Comparison of ENCODE assay signal across 8 cellular contexts in the genomic region with DNA sequence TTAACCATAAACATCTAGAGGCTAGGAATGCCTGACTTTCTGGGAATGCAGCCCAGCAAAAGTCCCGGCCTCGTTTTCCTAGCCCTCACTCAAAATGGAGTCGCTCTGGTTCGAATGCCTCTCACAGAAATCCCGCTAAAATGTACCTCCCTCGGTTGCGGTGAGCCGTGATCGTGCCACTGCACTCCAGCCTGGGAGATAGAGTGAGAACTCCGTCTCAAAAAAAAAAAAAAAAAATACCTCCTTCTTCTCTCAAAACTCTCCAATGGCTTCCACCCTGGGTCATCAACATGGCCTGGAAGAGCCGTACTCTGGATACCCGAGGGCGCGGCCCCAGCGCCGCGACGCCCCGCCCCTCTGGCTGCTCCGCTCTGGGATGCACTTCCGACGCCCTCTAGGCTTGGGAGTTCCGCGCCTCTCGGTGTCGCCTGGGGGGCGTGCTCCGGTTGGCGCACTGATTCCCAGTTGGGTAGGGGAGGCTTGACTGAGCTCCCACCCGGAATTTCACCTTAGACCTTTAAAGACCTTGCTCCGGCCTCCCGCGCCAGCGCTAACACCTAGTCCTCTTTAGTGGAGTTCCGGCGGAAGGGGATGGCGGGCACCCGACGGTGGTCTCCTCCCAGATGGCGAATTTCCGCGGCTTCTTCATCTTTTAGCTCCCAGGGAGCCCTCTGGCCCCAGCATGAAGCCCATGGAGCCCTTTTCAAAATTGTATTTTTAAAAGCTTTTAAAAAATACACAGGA. TPM values are rescaled to one million over a fixed set of nuclear protein-coding genes. Genes with fewer than 3 reads are reported as not detected.
A peak's percentile ranks its signal among the peaks of the same experiment; 100 is the strongest.
DNase-seq lines count a peak whose midpoint lies in the region; ATAC-seq and TF ChIP-seq lines count a peak whose summit lies in the region.

No MANE protein-coding gene starts in this region.

- ATAC-seq in HG02610 (IDR thresholded peaks at IDR 0.05; ENCODE audit: unreplicated experiment) (peak; percentile 31), left cardiac atrium (peak; percentile 55 to 68), HG02884 (IDR thresholded peaks at IDR 0.05; ENCODE audit: unreplicated experiment) (no peak)

- H2AFZ ChIP-seq in OCI-LY7 (ENCODE audit: low read length): peak overlapping the region; percentile 97

- H3K9me3 ChIP-seq in CD8-positive, alpha-beta memory T cell (ENCODE audit: low read length): no peaks in the 10 kb centered on the region
- no peaks in the 10 kb centered on the region for H3K9me3 ChIP-seq in OCI-LY7 (ENCODE audit: low read length)

- H3K79me2 ChIP-seq in OCI-LY7 (ENCODE audit: insufficient read depth, low read depth, low read length): no peaks in the 10 kb centered on the region; the same call in 1 of the 2 replicates

- H3K27ac ChIP-seq in CD8-positive, alpha-beta memory T cell (ENCODE audit: low read depth, low read length): no peak overlapping the region
- H3K27ac ChIP-seq in OCI-LY7 (ENCODE audit: low read depth, low read length, poor library complexity, severe bottlenecking): peak overlapping the region; percentile 48

- BruUV-seq in OCI-LY7 (replicated peaks; lab: Mats Ljungman, UMichigan): TSS peak; percentile 72

- no peaks in the 10 kb centered on the region for H3K36me3 ChIP-seq in CD8-positive, alpha-beta memory T cell (ENCODE audit: insufficient read depth, low read length)
- H3K36me3 ChIP-seq in OCI-LY7 (ENCODE audit: insufficient read depth, low read length): peaks cover 23% of the 10 kb centered on the region

- peaks cover 0 to 4% of the 10 kb centered on the region in 2 donors for H3K27me3 Mint-ChIP-seq in CD8-positive, alpha-beta memory T cell
- H3K27me3 Mint-ChIP-seq in activated naive CD4-positive, alpha-beta T cell treated with anti-CD3 and anti-CD28 coated beads for 36 hours (ENCODE audit: low read depth): no peaks in the 10 kb centered on the region

- no peaks in the 10 kb centered on the region for H3K9me3 Mint-ChIP-seq in CD8-positive, alpha-beta memory T cell
- no peaks in the 10 kb centered on the region for H3K9me3 Mint-ChIP-seq in activated naive CD4-positive, alpha-beta T cell treated with anti-CD3 and anti-CD28 coated beads for 36 hours

- DNase-seq in CD8-positive, alpha-beta memory T cell: peak; percentile 28 to 59 (median 41)
- DNase-seq in OCI-LY7 (ENCODE audit: low spot score) (peak; percentile 80), left cardiac atrium (peak; percentile 79), retinal pigment epithelial cell (ENCODE audit: low read depth) (no peak), amniotic stem cell (lab: John Stamatoyannopoulos, UW) (no peak)
- peak; percentile 62 for DNase-seq in activated naive CD4-positive, alpha-beta T cell treated with anti-CD3 and anti-CD28 coated beads for 36 hours

- intact Hi-C loops in OCI-LY7 (cut with micrococcal nuclease; ENCODE audit: unreplicated experiment): loop anchor here (10.0 kb wide), 1 partner anchor 924 kb away; the partner anchor contains the start of gene ZNF184
- intact Hi-C loops in activated naive CD4-positive, alpha-beta T cell treated with anti-CD3 and anti-CD28 coated beads for 36 hours (cut with micrococcal nuclease): loop anchor here (5.0 to 10.0 kb wide), 3 partner anchors 208 to 924 kb away; partner anchors contain the start of gene ZNF184
- intact Hi-C loops in left cardiac atrium (cut with DNase I): no loop called here

- TF ChIP-seq CTCF in OCI-LY7 (conservative IDR thresholded peaks at IDR 0.05; ENCODE audit: low read length) (no peak), retinal pigment epithelial cell (conservative IDR thresholded peaks at IDR 0.05; ENCODE audit: low read depth, low read length) (peak; percentile 15)

- POLR2A ChIA-PET in CD8-positive, alpha-beta memory T cell (lab: Charles Lee): interaction anchor here (1.2 to 2.3 kb wide), 2 partner anchors 12 to 13 kb away, joined by 3 to 7 read pairs; partner anchors contain the start of gene HMGN4
- POLR2A ChIA-PET in OCI-LY7 (lab: Charles Lee): interaction anchor here (0.5 to 3.2 kb wide), 16 partner anchors 9 to 400 kb away, joined by 3 to 18 read pairs (median 3); partner anchors contain the start of gene HMGN4

- H3K4me3 ChIP-seq in CD8-positive, alpha-beta memory T cell (ENCODE audit: low read length): peak overlapping the region; percentile 65
- H3K4me3 ChIP-seq in OCI-LY7 (ENCODE audit: low read depth, low read length, poor library complexity, severe bottlenecking) (peak overlapping the region; percentile 74), retinal pigment epithelial cell (ENCODE audit: low read length) (peak overlapping the region; percentile 72)

- no peaks in the 10 kb centered on the region for H4K20me1 ChIP-seq in OCI-LY7 (ENCODE audit: insufficient read depth, low read length)

- peak overlapping the region in 7 of 8 donors; percentile 41 to 86 (median 64) for H3K27ac Mint-ChIP-seq in CD8-positive, alpha-beta memory T cell
- H3K27ac Mint-ChIP-seq in activated naive CD4-positive, alpha-beta T cell treated with anti-CD3 and anti-CD28 coated beads for 36 hours: peak overlapping the region; percentile 83

- H3K9me2 ChIP-seq in OCI-LY7 (ENCODE audit: insufficient read depth, low read length): no peaks in the 10 kb centered on the region

- peaks cover 10 to 22% (median 20%) of the 10 kb centered on the region in 3 donors for H3K4me1 Mint-ChIP-seq in CD8-positive, alpha-beta memory T cell
- H3K4me1 Mint-ChIP-seq in activated naive CD4-positive, alpha-beta T cell treated with anti-CD3 and anti-CD28 coated beads for 36 hours (ENCODE audit: low read depth): peaks cover 20% of the 10 kb centered on the region

- H3K36me3 Mint-ChIP-seq in CD8-positive, alpha-beta memory T cell: peaks cover 4 to 23% (median 4%) of the 10 kb centered on the region in 3 donors
- peaks cover 13% of the 10 kb centered on the region for H3K36me3 Mint-ChIP-seq in activated naive CD4-positive, alpha-beta T cell treated with anti-CD3 and anti-CD28 coated beads for 36 hours (ENCODE audit: low read depth)

- CTCF ChIA-PET in CD8-positive, alpha-beta memory T cell (lab: Charles Lee): interaction anchor here (0.7 to 2.8 kb wide), 6 partner anchors 11 to 209 kb away, joined by 3 to 11 read pairs (median 4); partner anchors contain the start of gene HMGN4
- CTCF ChIA-PET in OCI-LY7 (lab: Charles Lee; ENCODE audit: unreplicated experiment): no interaction called here
- CTCF ChIA-PET in activated naive CD4-positive, alpha-beta T cell treated with anti-CD3 and anti-CD28 coated beads for 36 hours (lab: Charles Lee): interaction anchor here (0.6 kb wide), 1 partner anchor 30 kb away, joined by 3 read pairs; no protein-coding TSS in a partner anchor

- peak overlapping the region; percentile 82 for H3K4me2 ChIP-seq in OCI-LY7 (ENCODE audit: low read length)

- peaks cover 11% of the 10 kb centered on the region for H3K4me1 ChIP-seq in CD8-positive, alpha-beta memory T cell (ENCODE audit: insufficient read depth, low read length)
- peaks cover 47% of the 10 kb centered on the region for H3K4me1 ChIP-seq in OCI-LY7 (ENCODE audit: insufficient read depth, low read length, poor library complexity, severe bottlenecking)

- H3K27me3 ChIP-seq in CD8-positive, alpha-beta memory T cell (ENCODE audit: insufficient read depth, low read length, poor library complexity, severe bottlenecking): no peaks in the 10 kb centered on the region

- H3K4me3 Mint-ChIP-seq in CD8-positive, alpha-beta memory T cell: peak overlapping the region in 6 of 7 donors; percentile 92 to 97 (median 94)
- H3K4me3 Mint-ChIP-seq in activated naive CD4-positive, alpha-beta T cell treated with anti-CD3 and anti-CD28 coated beads for 36 hours: peak overlapping the region; percentile 89

RNA-seq across cellular contexts. Expression of gene HMGN4, which starts 12.3 kb away (rescaled TPM):
- 10 to 100 TPM; 90.0 to 91.4 TPM for total RNA-seq in CD8-positive, alpha-beta memory T cell
- 166 TPM for polyA plus RNA-seq in CD8-positive, alpha-beta memory T cell
- 113 and 116 TPM in 2 replicates for total RNA-seq in OCI-LY7 (2014; rRNA removed; shearing (Covaris generic))
- 104 and 113 TPM in 2 replicates for total RNA-seq in OCI-LY7 (2022)
- total RNA-seq in activated naive CD4-positive, alpha-beta T cell treated with anti-CD3 and anti-CD28 coated beads for 36 hours: 10 to 100 TPM; 70.4 to 73.2 TPM
- total RNA-seq in left cardiac atrium: 10 to 100 TPM; 29.4 to 38.6 TPM

RNA-seq across cellular contexts. Expression of gene ABT1, which starts 46.3 kb away (rescaled TPM):
- total RNA-seq in CD8-positive, alpha-beta memory T cell: 10 to 100 TPM; 34.5 to 36.1 TPM
- polyA plus RNA-seq in CD8-positive, alpha-beta memory T cell: 39.7 TPM
- total RNA-seq in OCI-LY7 (2014; rRNA removed; shearing (Covaris generic)): 32.2 and 34.6 TPM in 2 replicates
- total RNA-seq in OCI-LY7 (2022) (25.3 and 26.3 TPM in 2 replicates), left cardiac atrium (10 to 100 TPM in 1 of 2 donors, 1 to 10 TPM in 1; 8.2 to 10.7 TPM)
- 10 to 100 TPM; 17.3 to 18.4 TPM for total RNA-seq in activated naive CD4-positive, alpha-beta T cell treated with anti-CD3 and anti-CD28 coated beads for 36 hours

RNA-seq across cellular contexts. Expression of gene BTN1A1, which starts 50.3 kb away (rescaled TPM):
- total RNA-seq in CD8-positive, alpha-beta memory T cell: under 1 TPM in 1 of 2 experiments, not detected in 1; 0.09 TPM
- polyA plus RNA-seq in CD8-positive, alpha-beta memory T cell: not detected
- 0.25 and 0.36 TPM in 2 replicates for total RNA-seq in OCI-LY7 (2014; rRNA removed; shearing (Covaris generic))
- total RNA-seq in OCI-LY7 (2022): 1.0 and 1.1 TPM in 2 replicates
- under 1 TPM; 0.07 to 0.10 TPM for total RNA-seq in activated naive CD4-positive, alpha-beta T cell treated with anti-CD3 and anti-CD28 coated beads for 36 hours
- total RNA-seq in left cardiac atrium: not detected

Comparison
In these comparisons a context has a peak if more than half of its experiments do, and no peak if none do; other contexts are left out.
1. DNase-seq: peak in CD8-positive, alpha-beta memory T cell (5 of 5), OCI-LY7 (single experiment), activated naive CD4-positive, alpha-beta T cell treated with anti-CD3 and anti-CD28 coated beads for 36 hours (single experiment) and left cardiac atrium (single experiment); none in retinal pigment epithelial cell (single experiment) and amniotic stem cell (single experiment).
2. intact Hi-C loops: an anchor here in OCI-LY7 (10.0 kb wide) and activated naive CD4-positive, alpha-beta T cell treated with anti-CD3 and anti-CD28 coated beads for 36 hours (5.0 to 10.0 kb wide); none called in left cardiac atrium.
3. Peak in every context shown above with its lines, with median percentiles within 50 percentile points of each other: H3K4me3 ChIP-seq.